ENCODE assay signal across 27 cellular contexts in the genomic region with DNA sequence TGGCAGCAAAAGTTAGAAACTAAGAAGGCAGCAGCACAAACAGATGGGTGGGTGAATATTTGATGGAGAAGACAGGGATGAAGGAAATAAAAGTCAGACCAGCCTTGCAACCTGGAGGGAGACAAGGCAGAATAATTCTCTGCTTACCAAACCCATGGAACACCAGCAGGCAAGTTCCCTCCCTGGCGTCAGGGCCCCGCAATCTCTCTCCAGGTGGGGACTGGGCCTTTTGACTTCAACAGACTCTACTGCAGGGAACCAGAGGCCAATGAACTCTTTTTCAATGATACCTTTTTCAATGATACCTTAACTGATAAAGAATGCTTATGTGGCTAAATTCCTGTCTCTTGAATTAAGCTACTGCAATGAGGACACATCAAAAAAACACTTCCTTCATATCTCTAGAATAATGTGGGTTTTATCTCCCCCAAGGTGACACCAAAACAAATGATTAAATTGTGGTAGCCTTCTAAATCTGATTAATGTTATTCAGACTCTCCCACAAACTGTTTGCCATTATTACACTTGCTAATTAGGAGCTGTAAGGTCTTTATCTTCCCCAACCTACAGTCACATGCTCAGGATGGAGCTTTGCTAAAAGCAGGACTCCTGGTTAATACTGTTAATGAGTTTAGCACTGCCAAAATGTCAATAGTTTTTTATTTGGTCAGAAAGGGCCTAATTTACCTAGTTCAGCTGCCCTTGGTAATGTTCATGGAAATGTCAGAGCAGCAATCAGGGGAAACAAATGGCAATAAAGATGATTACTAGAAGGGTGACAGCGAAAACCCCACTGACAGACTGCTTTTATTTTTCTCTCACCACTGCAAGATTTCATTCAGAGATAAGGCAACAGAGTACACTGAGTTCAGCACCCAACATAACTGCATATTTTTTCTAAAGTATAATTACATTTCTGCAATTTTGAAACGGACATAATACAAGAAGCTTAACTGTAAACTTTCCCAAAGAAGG.
DNase-seq lines count a peak whose midpoint lies in the region; TF ChIP-seq lines count a peak whose summit lies in the region.
"Had no signal": no experiment of that assay in that cellular context is flagged by ENCODE, and none has a peak within 500 bp of the region (broad histone marks: within the 10 kb centered on the region; RNA-seq: fewer than 3 reads in every experiment).

No MANE protein-coding gene starts in this region.

- H3K27ac Mint-ChIP-seq in activated T-cell treated with anti-CD3 and anti-CD28 coated beads, Interleukin-2, amount 50 U/mL, for 24 hours = no peak overlapping the region
- H3K27ac Mint-ChIP-seq: activated CD4-positive, alpha-beta T cell treated with anti-CD3 and anti-CD28 coated beads for 36 hours; activated naive CD4-positive, alpha-beta T cell treated with anti-CD3 and anti-CD28 coated beads, Interleukin-2, amount 10 ng/mL, durations not matched to agents 7 days and 5 days; activated T-cell treated with anti-CD3 and anti-CD28 coated beads, Interleukin-2, amount 50 U/mL, for 72 hours; stimulated activated naive CD8-positive, alpha-beta T cell treated with anti-CD3 and anti-CD28 coated beads, Interleukin-15, Interleukin-2, amounts not matched to agents 100 ng/mL and 50 ng/mL, for 24 hours; T-cell had no signal

- peaks cover 94% of the 10 kb centered on the region for H3K79me2 ChIP-seq in hepatocyte

- H3K27me3 Mint-ChIP-seq in activated T-cell treated with anti-CD3 and anti-CD28 coated beads, Interleukin-2, amount 50 U/mL, for 24 hours = no peaks in the 10 kb centered on the region
- H3K27me3 Mint-ChIP-seq: activated CD4-positive, alpha-beta T cell treated with anti-CD3 and anti-CD28 coated beads for 36 hours; activated naive CD4-positive, alpha-beta T cell treated with anti-CD3 and anti-CD28 coated beads, Interleukin-2, amount 10 ng/mL, durations not matched to agents 7 days and 5 days; CD8-positive, alpha-beta memory T cell; stimulated activated naive CD8-positive, alpha-beta T cell treated with anti-CD3 and anti-CD28 coated beads, Interleukin-15, Interleukin-2, amounts not matched to agents 100 ng/mL and 50 ng/mL, for 24 hours had no signal

- intact Hi-C loops in posterior vena cava (cut with DNase I) (no loop called here), vagina (cut with DNase I) (no loop called here)

- no peak overlapping the region for H3K4me3 ChIP-seq in WERI-Rb-1 (ENCODE audit: low read depth, low read length)
- no peak overlapping the region for H3K4me3 ChIP-seq in hepatocyte
- no peak overlapping the region for H3K4me3 ChIP-seq in retinal pigment epithelial cell (ENCODE audit: low read length)
- H3K4me3 ChIP-seq in vagina = no peak overlapping the region
- H3K4me3 ChIP-seq: dorsolateral prefrontal cortex, right atrium auricular region, thyroid gland had no signal

- H3K4me2 ChIP-seq in hepatocyte = peak overlapping the region; percentile 11

- H3K9me2 ChIP-seq in hepatocyte (replicated peaks; ENCODE audit: insufficient read depth) = no peaks in the 10 kb centered on the region

- DNase-seq in DMS 273 (lab: John Stamatoyannopoulos, UW; ENCODE audit: unreplicated experiment) (peak; percentile 29), DMS 273 treated with DMSO at 0.1 percent for 48 hours (lab: John Stamatoyannopoulos, UW) (no peak), WERI-Rb-1 (peak; percentile 24), hepatocyte (ENCODE audit: low spot score) (no peak), retinal pigment epithelial cell (ENCODE audit: low read depth) (peak; percentile 70), posterior vena cava (ENCODE audit: low spot score) (no peak), vagina (ENCODE audit: extremely low spot score in 2 of 2) (no peak)
- DNase-seq in activated T-cell treated with anti-CD3 and anti-CD28 coated beads, Interleukin-2, amount 50 U/mL, for 24 hours = no peak
- DNase-seq: activated CD4-positive, alpha-beta T cell treated with anti-CD3 and anti-CD28 coated beads for 36 hours; activated naive CD4-positive, alpha-beta T cell treated with anti-CD3 and anti-CD28 coated beads, Interleukin-2, amount 10 ng/mL, durations not matched to agents 7 days and 5 days; activated T-cell treated with anti-CD3 and anti-CD28 coated beads, Interleukin-2, amount 50 U/mL, for 72 hours; amygdala; caudate nucleus; CD8-positive, alpha-beta memory T cell; DMS79 treated with DMSO at 0.1 percent for 48 hours; dorsolateral prefrontal cortex; erythroblast; foreskin fibroblast; NCI-H526; OCI-M1; SHP77; stimulated activated CD4-positive, alpha-beta T cell treated with anti-CD3 and anti-CD28 coated beads, Interleukin-4, amount 100 ng/mL, for 4 hours; T-cell; thyroid gland had no signal

- H3K9me3 Mint-ChIP-seq in activated T-cell treated with anti-CD3 and anti-CD28 coated beads, Interleukin-2, amount 50 U/mL, for 24 hours = no peaks in the 10 kb centered on the region
- H3K9me3 Mint-ChIP-seq: activated naive CD4-positive, alpha-beta T cell treated with anti-CD3 and anti-CD28 coated beads, Interleukin-2, amount 10 ng/mL, durations not matched to agents 7 days and 5 days; activated T-cell treated with anti-CD3 and anti-CD28 coated beads, Interleukin-2, amount 50 U/mL, for 72 hours; CD8-positive, alpha-beta memory T cell; stimulated activated naive CD8-positive, alpha-beta T cell treated with anti-CD3 and anti-CD28 coated beads, Interleukin-15, Interleukin-2, amounts not matched to agents 100 ng/mL and 50 ng/mL, for 24 hours; T-cell had no signal

- H3K27me3 ChIP-seq in WERI-Rb-1 (ENCODE audit: insufficient read depth, low read depth, severe bottlenecking) = no peaks in the 10 kb centered on the region
- no peaks in the 10 kb centered on the region for H3K27me3 ChIP-seq in hepatocyte
- H3K27me3 ChIP-seq in vagina = no peaks in the 10 kb centered on the region
- H3K27me3 ChIP-seq: dorsolateral prefrontal cortex, right atrium auricular region, thyroid gland had no signal

- H3K9me3 ChIP-seq in WERI-Rb-1 (ENCODE audit: severe bottlenecking) (no peaks in the 10 kb centered on the region), hepatocyte (ENCODE audit: low read depth) (no peaks in the 10 kb centered on the region), vagina (no peaks in the 10 kb centered on the region)
- H3K9me3 ChIP-seq: right atrium auricular region, thyroid gland had no signal

- H3K4me1 ChIP-seq in hepatocyte (ENCODE audit: insufficient read depth) = peaks cover 35% of the 10 kb centered on the region
- H3K4me1 ChIP-seq in vagina = peaks cover 47% of the 10 kb centered on the region
- H3K4me1 ChIP-seq: thyroid gland had no signal

- H3K27ac ChIP-seq in WERI-Rb-1 = peak overlapping the region; percentile 52
- H3K27ac ChIP-seq in hepatocyte = no peak overlapping the region
- H3K27ac ChIP-seq in vagina = no peak overlapping the region
- H3K27ac ChIP-seq: 22Rv1, dorsolateral prefrontal cortex, right atrium auricular region, thyroid gland had no signal

- H2AFZ ChIP-seq in hepatocyte = no peak overlapping the region

- H4K20me1 ChIP-seq in hepatocyte (ENCODE audit: insufficient read depth, poor library complexity, severe bottlenecking) = no peaks in the 10 kb centered on the region

- TF ChIP-seq POLR2A in vagina (IDR thresholded peaks at IDR 0.05) = no peak

- no peaks in the 10 kb centered on the region for H3K36me3 Mint-ChIP-seq in activated T-cell treated with anti-CD3 and anti-CD28 coated beads, Interleukin-2, amount 50 U/mL, for 24 hours (ENCODE audit: low read depth)
- H3K36me3 Mint-ChIP-seq: activated naive CD4-positive, alpha-beta T cell treated with anti-CD3 and anti-CD28 coated beads, Interleukin-2, amount 10 ng/mL, durations not matched to agents 7 days and 5 days; CD8-positive, alpha-beta memory T cell; T-cell had no signal

- no peak overlapping the region for H3K4me3 Mint-ChIP-seq in activated T-cell treated with anti-CD3 and anti-CD28 coated beads, Interleukin-2, amount 50 U/mL, for 24 hours
- H3K4me3 Mint-ChIP-seq: activated CD4-positive, alpha-beta T cell treated with anti-CD3 and anti-CD28 coated beads for 36 hours; activated naive CD4-positive, alpha-beta T cell treated with anti-CD3 and anti-CD28 coated beads, Interleukin-2, amount 10 ng/mL, durations not matched to agents 7 days and 5 days; activated T-cell treated with anti-CD3 and anti-CD28 coated beads, Interleukin-2, amount 50 U/mL, for 72 hours; CD8-positive, alpha-beta memory T cell; stimulated activated naive CD8-positive, alpha-beta T cell treated with anti-CD3 and anti-CD28 coated beads, Interleukin-15, Interleukin-2, amounts not matched to agents 100 ng/mL and 50 ng/mL, for 24 hours; T-cell had no signal

- WGBS in hepatocyte (ENCODE audit: low lambda C conversion rate, missing lambda C conversion rate) = 67% methylated on average over 4 of the region's 4 CpGs

- peaks cover 33% of the 10 kb centered on the region for H3K36me3 ChIP-seq in WERI-Rb-1
- no peaks in the 10 kb centered on the region for H3K36me3 ChIP-seq in hepatocyte (replicated peaks; ENCODE audit: insufficient read depth, low read depth)
- H3K36me3 ChIP-seq in vagina = no peaks in the 10 kb centered on the region
- H3K36me3 ChIP-seq: right atrium auricular region, thyroid gland had no signal

- no peak for TF ChIP-seq CTCF in WERI-Rb-1 (IDR thresholded peaks at IDR 0.05; ENCODE audit: low read depth, low read length)
- TF ChIP-seq CTCF in hepatocyte (IDR thresholded peaks at IDR 0.05; ENCODE audit: poor library complexity) = no peak
- TF ChIP-seq CTCF in retinal pigment epithelial cell (conservative IDR thresholded peaks at IDR 0.05; ENCODE audit: low read depth, low read length) = no peak
- TF ChIP-seq CTCF in vagina (IDR thresholded peaks at IDR 0.05) = no peak

- H3K4me1 Mint-ChIP-seq in activated T-cell treated with anti-CD3 and anti-CD28 coated beads, Interleukin-2, amount 50 U/mL, for 24 hours (ENCODE audit: low read depth) = peaks cover 16% of the 10 kb centered on the region

Comparison
In these comparisons a context has a peak if more than half of its experiments do, and no peak if none do; other contexts are left out.
1. DNase-seq: peak in DMS 273 (single experiment), WERI-Rb-1 (single experiment) and retinal pigment epithelial cell (single experiment); none in DMS 273 treated with DMSO at 0.1 percent for 48 hours (single experiment), hepatocyte (single experiment), posterior vena cava (single experiment), vagina (0 of 2) and activated T-cell treated with anti-CD3 and anti-CD28 coated beads, Interleukin-2, amount 50 U/mL, for 24 hours (single experiment).